24 cellular contexts compared by ENCODE assay signal in the genomic region with DNA sequence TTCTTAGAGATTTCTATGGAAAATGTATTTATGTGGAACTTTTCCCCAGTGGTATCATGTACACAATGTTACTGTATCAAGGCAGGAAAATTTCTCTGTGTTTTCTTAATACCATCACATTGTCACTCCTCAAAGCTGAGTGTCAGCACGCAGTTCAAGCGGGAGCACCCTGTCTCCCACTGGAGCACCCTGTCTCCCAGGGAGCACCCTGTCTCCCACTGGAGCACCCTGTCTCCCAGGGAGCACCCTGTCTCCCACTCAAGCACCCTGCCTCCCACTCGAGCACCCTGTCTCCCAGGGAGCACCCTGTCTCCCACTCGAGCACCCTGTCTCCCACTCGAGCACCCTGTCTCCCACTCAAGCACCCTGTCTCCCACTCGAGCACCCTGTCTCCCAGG. TPM values are rescaled to one million over a fixed set of nuclear protein-coding genes. Genes with fewer than 3 reads are reported as not detected.
DNase-seq lines count a peak whose midpoint lies in the region; ATAC-seq and TF ChIP-seq lines count a peak whose summit lies in the region.
"Had no signal": no experiment of that assay in that cellular context is flagged by ENCODE, and none has a peak within 500 bp of the region (broad histone marks: within the 10 kb centered on the region; RNA-seq: fewer than 3 reads in every experiment).

No MANE protein-coding gene starts in this region.

- no peak for DNase-seq in mammary epithelial cell
- no peak for DNase-seq in MCF 10A (ENCODE audit: unreplicated experiment)
- DNase-seq in chondrocyte (ENCODE audit: low spot score), result peak; percentile 34
- DNase-seq in posterior vena cava (ENCODE audit: low spot score), result peak; percentile 4
- no peak for DNase-seq in NCI-H2227 treated with DMSO at 0.1 percent for 48 hours (lab: John Stamatoyannopoulos, UW)
- no peak for DNase-seq in nucleus accumbens (lab: John Stamatoyannopoulos, UW)
- DNase-seq: 8988T; ACHN; BE2C; CD8-positive, alpha-beta memory T cell; DMS 273 treated with DMSO at 0.1 percent for 48 hours; EL; GDM1; GOT3; HFFc6; Karpas-422; MV-4-11; SJCRH30 had no signal

- H3K9ac ChIP-seq in mammary epithelial cell (ENCODE audit: insufficient read depth, low read length), result no peak overlapping the region

- no peaks in the 10 kb centered on the region for H3K9me3 Mint-ChIP-seq in MCF 10A (ENCODE audit: unreplicated experiment)
- peaks cover 8% of the 10 kb centered on the region for H3K9me3 Mint-ChIP-seq in chondrocyte (ENCODE audit: low read depth)

- H3K4me3 Mint-ChIP-seq in MCF 10A (ENCODE audit: unreplicated experiment) (no peak overlapping the region), chondrocyte (ENCODE audit: unreplicated experiment) (no peak overlapping the region)
- H3K4me3 Mint-ChIP-seq: CD14-positive monocyte; CD8-positive, alpha-beta memory T cell; HFFc6; IgD-negative memory B cell had no signal

- H3K36me3 Mint-ChIP-seq in MCF 10A (ENCODE audit: insufficient read depth, unreplicated experiment) (peaks cover 5% of the 10 kb centered on the region), chondrocyte (ENCODE audit: low read depth) (peaks cover 6% of the 10 kb centered on the region)
- H3K36me3 Mint-ChIP-seq: CD14-positive monocyte; CD8-positive, alpha-beta memory T cell; IgD-negative memory B cell had no signal

- CTCF ChIA-PET in mammary epithelial cell (lab: Charles Lee; ENCODE audit: low non-redundant PET), result no interaction called here
- CTCF ChIA-PET in MCF 10A (lab: Yijun Ruan, JAX), result no interaction called here

- H3K4me3 ChIP-seq in mammary epithelial cell (replicated peaks in 1 of 3; ENCODE audit: insufficient read depth in 1 of 3, low read depth in 2 of 3, low read length in 3 of 3), result no peak overlapping the region
- H3K4me3 ChIP-seq: GM12878, HAP-1, SJCRH30 had no signal

- dilution Hi-C loops in mammary epithelial cell (cut with HindIII; ENCODE audit: low sequenced_read_pairs), result no loop called here

- H3K4me2 ChIP-seq in mammary epithelial cell (ENCODE audit: insufficient read depth, low read depth, low read length), result peak overlapping the region; percentile 13

- H3K27me3 Mint-ChIP-seq in MCF 10A (ENCODE audit: insufficient read depth, unreplicated experiment) (no peaks in the 10 kb centered on the region), chondrocyte (ENCODE audit: low read depth) (no peaks in the 10 kb centered on the region)

- TF ChIP-seq CTCF in mammary epithelial cell (conservative IDR thresholded peaks at IDR 0.05 in 1 of 2, IDR thresholded peaks at IDR 0.05 in 1 of 2; ENCODE audit: extremely low read depth in 1 of 2, insufficient read depth in 1 of 2, low read depth in 1 of 2, low read length in 2 of 2) (no peak), MCF 10A (IDR thresholded peaks at IDR 0.05; ENCODE audit: unreplicated experiment) (no peak), chondrocyte (IDR thresholded peaks at IDR 0.05) (no peak)

- H3K79me2 ChIP-seq in mammary epithelial cell (ENCODE audit: insufficient read depth, low read length), result no peaks in the 10 kb centered on the region

- no peak overlapping the region for H2AFZ ChIP-seq in mammary epithelial cell (ENCODE audit: low read depth, low read length)

- BruUV-seq in mammary epithelial cell (replicated peaks; lab: Mats Ljungman, UMichigan) (no TSS peak), MCF 10A (replicated peaks; lab: Mats Ljungman, UMichigan) (no TSS peak)

- H3K4me1 Mint-ChIP-seq in MCF 10A (ENCODE audit: insufficient read depth, unreplicated experiment) (peaks cover 9% of the 10 kb centered on the region), chondrocyte (ENCODE audit: low read depth) (peaks cover 10% of the 10 kb centered on the region)
- H3K4me1 Mint-ChIP-seq: CD14-positive monocyte; CD8-positive, alpha-beta memory T cell; IgD-negative memory B cell had no signal

- WGBS in mammary epithelial cell (ENCODE audit: low coverage, missing lambda C conversion rate), result 81% methylated on average over 4 of the region's 6 CpGs

- no peak overlapping the region for H3K27ac ChIP-seq in mammary epithelial cell (ENCODE audit: insufficient read depth, low read depth, low read length)
- H3K27ac ChIP-seq: SJCRH30 had no signal

- peaks cover 16% of the 10 kb centered on the region for H3K4me1 ChIP-seq in mammary epithelial cell (ENCODE audit: insufficient read depth, low read length)
- H3K4me1 ChIP-seq: BE2C, HAP-1, SJCRH30 had no signal

- H3K27ac Mint-ChIP-seq in MCF 10A (ENCODE audit: low read depth, unreplicated experiment), result no peak overlapping the region
- no peak overlapping the region for H3K27ac Mint-ChIP-seq in chondrocyte (ENCODE audit: unreplicated experiment)
- H3K27ac Mint-ChIP-seq: CD14-positive monocyte; CD8-positive, alpha-beta memory T cell; HFFc6; IgD-negative memory B cell had no signal

- H3K9me3 ChIP-seq in mammary epithelial cell (replicated peaks; ENCODE audit: insufficient read depth, low read length), result no peaks in the 10 kb centered on the region
- H3K9me3 ChIP-seq: BE2C, HAP-1, SJCRH30 had no signal

- no peak for ATAC-seq in HG03097 (IDR thresholded peaks at IDR 0.05; ENCODE audit: low FRiP score, unreplicated experiment)
- ATAC-seq: Right ventricle myocardium inferior had no signal

- intact Hi-C loops in mammary epithelial cell (cut with micrococcal nuclease), result no loop called here
- intact Hi-C loops in MCF 10A (cut with micrococcal nuclease), result no loop called here
- intact Hi-C loops in posterior vena cava (cut with DNase I), result no loop called here

- in situ Hi-C loops in mammary epithelial cell (cut with MboI; ENCODE audit: low sequenced_read_pairs in 2 of 2), result no loop called here

- H4K20me1 ChIP-seq in mammary epithelial cell (ENCODE audit: insufficient read depth, low read length), result no peaks in the 10 kb centered on the region

- no peaks in the 10 kb centered on the region for H3K27me3 ChIP-seq in mammary epithelial cell (ENCODE audit: insufficient read depth, low read length)
- H3K27me3 ChIP-seq: SJCRH30 had no signal

- POLR2A ChIA-PET in MCF 10A (lab: Yijun Ruan, JAX), result interaction anchor here (0.5 to 0.9 kb wide), 2 partner anchors 24 to 152 kb away, joined by 3 to 4 read pairs; no protein-coding TSS in a partner anchor

- H3K36me3 ChIP-seq in mammary epithelial cell (ENCODE audit: insufficient read depth, low read length), result no peaks in the 10 kb centered on the region
- H3K36me3 ChIP-seq: BE2C, HAP-1, SJCRH30 had no signal

RNA-seq across cellular contexts. Expression of gene PSMG4, which starts 51.3 kb away (rescaled TPM):
- total RNA-seq in mammary epithelial cell, result 10 to 100 TPM; 14.3 to 29.9 TPM
- polyA plus RNA-seq in mammary epithelial cell, result 26.1 TPM
- polyA minus RNA-seq in mammary epithelial cell, result 6.7 TPM
- total RNA-seq in MCF 10A (2022), result 27.9 and 40.0 TPM in 2 replicates
- 16.2 to 24.7 TPM (median 17.2 TPM) in 3 replicates for total RNA-seq in chondrocyte
- total RNA-seq in posterior vena cava, result 10 to 100 TPM; 14.3 to 18.0 TPM

Comparison
In these comparisons a context has a peak if more than half of its experiments do, and no peak if none do; other contexts are left out.
1. DNase-seq: peak in chondrocyte (single experiment) and posterior vena cava (single experiment); none in mammary epithelial cell (single experiment), MCF 10A (single experiment), NCI-H2227 treated with DMSO at 0.1 percent for 48 hours (single experiment) and nucleus accumbens (0 of 56).